In the genomic region with DNA sequence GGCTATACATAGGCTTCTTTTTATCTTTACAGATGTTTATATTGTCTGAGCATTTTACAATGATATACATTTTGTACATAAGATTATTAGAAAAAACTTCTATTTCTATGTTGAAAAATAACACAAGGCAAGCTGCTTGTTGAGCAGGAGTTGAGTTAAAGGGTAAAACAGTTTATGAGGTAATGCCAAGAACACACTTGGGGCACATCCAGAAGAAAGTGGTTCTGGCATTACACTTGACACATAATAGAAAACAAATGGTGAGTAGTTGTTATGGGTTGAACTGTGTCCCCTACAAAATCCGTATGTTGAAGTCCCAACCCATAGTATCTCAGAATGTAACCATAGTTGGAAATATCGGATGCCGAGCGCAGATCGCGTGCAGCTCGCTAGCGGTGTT, we compare ENCODE assay signal across 20 cellular contexts.
"Had no signal": no experiment of that assay in that cellular context is flagged by ENCODE, and none has a peak within 500 bp of the region (broad histone marks: within the 10 kb centered on the region; RNA-seq: fewer than 3 reads in every experiment).

No MANE protein-coding gene starts in this region.

- H3K9me3 Mint-ChIP-seq: mesothelial cell of epicardium had no signal

- H3K4me1 ChIP-seq: esophagus muscularis mucosa, gastrocnemius medialis, heart right ventricle, left lung, lower lobe of right lung had no signal

- H3K27me3 ChIP-seq: esophagus muscularis mucosa, gastrocnemius medialis, heart right ventricle, left lung had no signal

- H3K36me3 ChIP-seq: esophagus muscularis mucosa, gastrocnemius medialis, heart right ventricle, left lung, lower lobe of right lung had no signal

- H3K27ac ChIP-seq: coronary artery, dorsolateral prefrontal cortex, esophagus muscularis mucosa, gastrocnemius medialis, heart right ventricle, left lung, lower lobe of right lung had no signal

- H3K36me3 Mint-ChIP-seq: mesothelial cell of epicardium, naive B cell had no signal

- H3K4me3 ChIP-seq: coronary artery, dorsolateral prefrontal cortex, esophagus muscularis mucosa, gastrocnemius medialis, heart right ventricle, left lung, lower lobe of right lung, mucosa of descending colon had no signal

- H3K4me3 Mint-ChIP-seq: mesothelial cell of epicardium, naive B cell had no signal

- H3K9me3 ChIP-seq: esophagus muscularis mucosa, gastrocnemius medialis, heart right ventricle, lower lobe of right lung had no signal

- H3K27ac Mint-ChIP-seq: mesothelial cell of epicardium, naive B cell had no signal

- H3K4me1 Mint-ChIP-seq: mesothelial cell of epicardium, naive B cell had no signal

- DNase-seq: dermis blood vessel endothelial cell; dorsolateral prefrontal cortex; effector CD4-positive, alpha-beta T cell; effector memory CD4-positive, alpha-beta T cell; foreskin melanocyte; gastrocnemius medialis; glutamatergic neuron; head of caudate nucleus; heart right ventricle; hippocampal formation; left cardiac atrium; left lung; left ventricle myocardium superior; lower lobe of right lung; mesenchymal stem cell; mucosa of descending colon; naive B cell had no signal

- H3K27me3 Mint-ChIP-seq: naive B cell had no signal
